Comparison of ENCODE assay signal across 16 cellular contexts in genomic region chr4:185680617-185681016, GRCh38.
DNase-seq lines count a peak whose midpoint lies in the region; ATAC-seq and TF ChIP-seq lines count a peak whose summit lies in the region.
"Had no signal": no experiment of that assay in that cellular context is flagged by ENCODE, and none has a peak within 500 bp of the region (broad histone marks: within the 10 kb centered on the region; RNA-seq: fewer than 3 reads in every experiment).

No MANE protein-coding gene starts in this region.

- H3K4me3 ChIP-seq in GM23338 (no peak overlapping the region), endodermal cell (ENCODE audit: low read length) (no peak overlapping the region)
- H3K4me3 ChIP-seq: A549 had no signal

- intact Hi-C loops in Right ventricle myocardium superior (cut with DNase I), result no loop called here
- intact Hi-C loops in left cardiac atrium (cut with DNase I), result no loop called here

- no peaks in the 10 kb centered on the region for H4K20me1 ChIP-seq in GM23338 (replicated peaks; ENCODE audit: insufficient read depth)

- no peaks in the 10 kb centered on the region for H3K27me3 Mint-ChIP-seq in GM23338 (ENCODE audit: insufficient read depth, low read depth, poor library complexity)
- peaks cover 2% of the 10 kb centered on the region for H3K27me3 Mint-ChIP-seq in endodermal cell (ENCODE audit: insufficient read depth)

- ATAC-seq in Right ventricle myocardium superior (ENCODE audit: poor library complexity) (peak; percentile 4), left cardiac atrium (no peak), GM23338 (peak; percentile 67), HG03025 (IDR thresholded peaks at IDR 0.05; ENCODE audit: low FRiP score, unreplicated experiment) (no peak)
- ATAC-seq: A549, HCT116, HepG2 had no signal

- H3K36me3 Mint-ChIP-seq in GM23338 (ENCODE audit: low read depth) (peaks cover 7% of the 10 kb centered on the region), endodermal cell (ENCODE audit: low read depth) (no peaks in the 10 kb centered on the region)

- H3K36me3 ChIP-seq in GM23338 (ENCODE audit: insufficient read depth) (no peaks in the 10 kb centered on the region), endodermal cell (ENCODE audit: control insufficient read depth, insufficient read depth, low read length) (no peaks in the 10 kb centered on the region)

- H3K9me3 Mint-ChIP-seq in GM23338 (no peaks in the 10 kb centered on the region), endodermal cell (no peaks in the 10 kb centered on the region)
- H3K9me3 Mint-ChIP-seq: CD4-positive, alpha-beta T cell; HFFc6 had no signal

- H3K9me2 ChIP-seq in GM23338 (ENCODE audit: insufficient read depth), result no peaks in the 10 kb centered on the region

- H3K4me1 Mint-ChIP-seq in GM23338, result peaks cover 11% of the 10 kb centered on the region
- H3K4me1 Mint-ChIP-seq in endodermal cell, result peaks cover 2% of the 10 kb centered on the region

- no peaks in the 10 kb centered on the region for H3K79me2 ChIP-seq in GM23338 (replicated peaks; ENCODE audit: insufficient read depth)

- no peaks in the 10 kb centered on the region for H3K9me3 ChIP-seq in endodermal cell (ENCODE audit: control insufficient read depth, low read length)
- H3K9me3 ChIP-seq: A549, Caco-2 had no signal

- TF ChIP-seq CTCF in GM23338 (conservative IDR thresholded peaks at IDR 0.05; ENCODE audit: low read depth in 2 of 2) (peak; percentile 22 to 52; a peak in 3 of 4 replicates), endodermal cell (conservative IDR thresholded peaks at IDR 0.05) (peak; percentile 47)

- DNase-seq in Right ventricle myocardium superior (no peak), left cardiac atrium (no peak), GM23338 (ENCODE audit: low spot score) (peak; percentile 38), endodermal cell (no peak), iPS-NIHi7 (ENCODE audit: extremely low spot score) (peak; percentile 30)
- DNase-seq in stimulated activated CD4-positive, alpha-beta T cell treated with anti-CD3 and anti-CD28 coated beads, Interleukin-2, amount 100 ng/mL, for 24 hours, result no peak
- DNase-seq: AML-193; Caco-2; CD4-positive, alpha-beta T cell; HFFc6 had no signal

- H3K4me3 Mint-ChIP-seq in GM23338 (no peak overlapping the region), endodermal cell (no peak overlapping the region)
- H3K4me3 Mint-ChIP-seq: CD4-positive, alpha-beta T cell; HFFc6 had no signal

- no peaks in the 10 kb centered on the region for H3K4me1 ChIP-seq in GM23338 (ENCODE audit: insufficient read depth)
- no peaks in the 10 kb centered on the region for H3K4me1 ChIP-seq in endodermal cell (ENCODE audit: control insufficient read depth, insufficient read depth, low read length)
- H3K4me1 ChIP-seq: A549, Caco-2 had no signal

- no peaks in the 10 kb centered on the region for H3F3A ChIP-seq in GM23338 (replicated peaks; ENCODE audit: low read depth)

- H2AFZ ChIP-seq in GM23338, result no peak overlapping the region

- no peak overlapping the region for H3K9ac ChIP-seq in endodermal cell (ENCODE audit: extremely low read depth, low read length, poor library complexity, severe bottlenecking)

- peak overlapping the region; percentile 60; the same call in 1 of the 2 replicates for H3K27ac Mint-ChIP-seq in GM23338
- no peak overlapping the region for H3K27ac Mint-ChIP-seq in endodermal cell
- H3K27ac Mint-ChIP-seq: CD4-positive, alpha-beta T cell; HFFc6 had no signal

- H3K4me2 ChIP-seq in GM23338, result no peak overlapping the region
- H3K4me2 ChIP-seq: A549 had no signal

- WGBS in endodermal cell (ENCODE audit: insufficient coverage in 1 of 2, insufficient read length in 1 of 2), 2 experiments, result 85 to 88% methylated on average over 7 of the region's 7 CpGs

- H3K27ac ChIP-seq in GM23338 (ENCODE audit: low read depth) (no peak overlapping the region), endodermal cell (ENCODE audit: low read depth, low read length) (no peak overlapping the region)
- H3K27ac ChIP-seq: 22Rv1, A549, C4-2B had no signal

- no peaks in the 10 kb centered on the region for H3K27me3 ChIP-seq in GM23338 (ENCODE audit: insufficient read depth)
- H3K27me3 ChIP-seq in endodermal cell (ENCODE audit: control insufficient read depth, insufficient read depth, low read length, poor library complexity, severe bottlenecking), result no peaks in the 10 kb centered on the region

TF ChIP-seq in GM23338, 12 proteins besides CTCF, POLR2A, EP300 and RAD21:
- TF ChIP-seq CREB1 (CRISPR knock-in tag; IDR thresholded peaks at IDR 0.05; ENCODE audit: low read depth), result no peak

Comparison
In these comparisons a context has a peak if more than half of its experiments do, and no peak if none do; other contexts are left out.
1. ATAC-seq: peak in Right ventricle myocardium superior (single experiment) and GM23338 (single experiment); none in left cardiac atrium (0 of 2) and HG03025 (single experiment).
2. DNase-seq: peak in GM23338 (single experiment) and iPS-NIHi7 (single experiment); none in Right ventricle myocardium superior (single experiment), left cardiac atrium (single experiment), endodermal cell (single experiment) and stimulated activated CD4-positive, alpha-beta T cell treated with anti-CD3 and anti-CD28 coated beads, Interleukin-2, amount 100 ng/mL, for 24 hours (0 of 2).